In the genomic region with DNA sequence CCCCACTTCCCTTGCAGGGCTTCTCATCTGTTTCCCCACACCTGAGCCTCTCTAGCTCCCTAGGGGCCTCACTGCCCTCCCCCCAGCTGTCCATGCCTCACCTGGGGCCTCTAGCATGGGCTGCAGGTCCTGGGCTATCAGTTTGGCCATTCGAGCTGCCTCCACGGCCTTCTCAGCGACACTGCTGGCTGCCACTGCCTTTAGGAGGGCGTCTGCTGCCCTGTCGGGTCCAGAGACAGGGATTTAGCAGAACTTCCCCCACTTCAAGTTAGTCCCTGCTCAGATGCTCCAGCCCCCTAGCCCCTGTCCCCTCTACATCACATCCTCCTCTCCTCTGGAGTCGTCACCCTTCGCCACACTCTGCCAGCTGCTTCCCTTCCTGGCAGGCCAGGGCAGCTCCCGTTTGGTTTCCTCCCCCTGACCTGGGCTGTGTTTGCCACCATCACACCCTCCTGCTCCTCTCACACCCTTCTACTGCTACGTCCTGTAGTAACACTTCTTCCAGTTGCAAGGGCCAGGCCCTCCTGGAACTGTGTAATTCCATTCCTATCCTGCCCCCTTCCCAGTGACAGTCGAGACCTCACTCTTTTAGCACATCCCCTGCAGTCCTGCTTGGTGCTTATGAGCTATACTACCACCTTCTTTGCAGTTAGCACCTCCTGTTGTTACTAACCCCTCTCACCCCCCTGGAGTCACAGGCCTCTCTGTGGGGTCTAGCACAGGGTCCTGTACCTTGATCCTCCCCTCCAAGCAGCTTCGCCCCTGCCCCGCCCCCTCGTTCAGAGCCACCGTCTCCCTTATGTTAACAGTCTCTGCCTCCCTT, we compare ENCODE assay signal across 19 cellular contexts. TPM values are rescaled to one million over a fixed set of nuclear protein-coding genes. Genes with fewer than 3 reads are reported as not detected.
DNase-seq lines count a peak whose midpoint lies in the region; ATAC-seq and TF ChIP-seq lines count a peak whose summit lies in the region.
"Had no signal": no experiment of that assay in that cellular context is flagged by ENCODE, and none has a peak within 500 bp of the region (broad histone marks: within the 10 kb centered on the region; RNA-seq: fewer than 3 reads in every experiment).

No MANE protein-coding gene starts in this region.

- H3K4me3 Mint-ChIP-seq in type B pancreatic cell, result peak overlapping the region; percentile 21
- H3K4me3 Mint-ChIP-seq: CD8-positive, alpha-beta T cell had no signal

- H3K27ac ChIP-seq in angular gyrus (ENCODE audit: low read depth, low read length) (peak overlapping the region; percentile 65), layer of hippocampus (ENCODE audit: low read depth, low read length) (peak overlapping the region; percentile 8)
- H3K27ac ChIP-seq: A549, SJCRH30, uterus had no signal

- H3K4me1 Mint-ChIP-seq in type B pancreatic cell (ENCODE audit: unreplicated experiment), result peaks cover 21% of the 10 kb centered on the region

- H3K27ac Mint-ChIP-seq in type B pancreatic cell, result no peak overlapping the region
- H3K27ac Mint-ChIP-seq: CD8-positive, alpha-beta T cell had no signal

- DNase-seq in activated effector memory CD4-positive, alpha-beta T cell treated with anti-CD3 and anti-CD28 coated beads, Interleukin-2, amount 50 U/mL, for 16 hours, result peak; percentile 58
- no peak for DNase-seq in activated effector memory CD4-positive, alpha-beta T cell treated with Interleukin-2 at 50 U/mL for 16 hours
- DNase-seq in type B pancreatic cell (ENCODE audit: extremely low spot score, unreplicated experiment) (no peak), NCI-H524 (lab: John Stamatoyannopoulos, UW) (no peak)
- DNase-seq in activated CD4-positive, CD25-positive, alpha-beta regulatory T cell (lab: John Stamatoyannopoulos, UW), result no peak
- DNase-seq: activated CD4-positive, alpha-beta T cell treated with anti-CD3 and anti-CD28 coated beads for 1 hour; activated naive CD4-positive, alpha-beta T cell treated with Interleukin-2 at 50 U/mL for 16 hours; NCI-H146; SJCRH30; stimulated activated naive CD4-positive, alpha-beta T cell had no signal

- H3K27me3 Mint-ChIP-seq in type B pancreatic cell, result peaks cover 54% of the 10 kb centered on the region

- TF ChIP-seq CTCF in type B pancreatic cell (conservative IDR thresholded peaks at IDR 0.05), result no peak

- H3K9me3 Mint-ChIP-seq in type B pancreatic cell, result no peaks in the 10 kb centered on the region
- H3K9me3 Mint-ChIP-seq: CD8-positive, alpha-beta T cell had no signal

- peaks cover 16% of the 10 kb centered on the region for H3K27me3 ChIP-seq in layer of hippocampus (ENCODE audit: control insufficient read depth, insufficient read depth, low read length)
- H3K27me3 ChIP-seq: uterus had no signal

- H3K36me3 Mint-ChIP-seq in type B pancreatic cell, result no peaks in the 10 kb centered on the region

- no peak for ATAC-seq in SK-N-SH treated with all-trans-retinoic acid at 6 μM for 48 hours
- ATAC-seq: A549; CD8-positive, alpha-beta T cell had no signal

TF ChIP-seq in SK-N-SH treated with all-trans-retinoic acid at 6 μM for 48 hours, 23 proteins besides CTCF, POLR2A, EP300 and RAD21:
- TF ChIP-seq, protein P1, sequence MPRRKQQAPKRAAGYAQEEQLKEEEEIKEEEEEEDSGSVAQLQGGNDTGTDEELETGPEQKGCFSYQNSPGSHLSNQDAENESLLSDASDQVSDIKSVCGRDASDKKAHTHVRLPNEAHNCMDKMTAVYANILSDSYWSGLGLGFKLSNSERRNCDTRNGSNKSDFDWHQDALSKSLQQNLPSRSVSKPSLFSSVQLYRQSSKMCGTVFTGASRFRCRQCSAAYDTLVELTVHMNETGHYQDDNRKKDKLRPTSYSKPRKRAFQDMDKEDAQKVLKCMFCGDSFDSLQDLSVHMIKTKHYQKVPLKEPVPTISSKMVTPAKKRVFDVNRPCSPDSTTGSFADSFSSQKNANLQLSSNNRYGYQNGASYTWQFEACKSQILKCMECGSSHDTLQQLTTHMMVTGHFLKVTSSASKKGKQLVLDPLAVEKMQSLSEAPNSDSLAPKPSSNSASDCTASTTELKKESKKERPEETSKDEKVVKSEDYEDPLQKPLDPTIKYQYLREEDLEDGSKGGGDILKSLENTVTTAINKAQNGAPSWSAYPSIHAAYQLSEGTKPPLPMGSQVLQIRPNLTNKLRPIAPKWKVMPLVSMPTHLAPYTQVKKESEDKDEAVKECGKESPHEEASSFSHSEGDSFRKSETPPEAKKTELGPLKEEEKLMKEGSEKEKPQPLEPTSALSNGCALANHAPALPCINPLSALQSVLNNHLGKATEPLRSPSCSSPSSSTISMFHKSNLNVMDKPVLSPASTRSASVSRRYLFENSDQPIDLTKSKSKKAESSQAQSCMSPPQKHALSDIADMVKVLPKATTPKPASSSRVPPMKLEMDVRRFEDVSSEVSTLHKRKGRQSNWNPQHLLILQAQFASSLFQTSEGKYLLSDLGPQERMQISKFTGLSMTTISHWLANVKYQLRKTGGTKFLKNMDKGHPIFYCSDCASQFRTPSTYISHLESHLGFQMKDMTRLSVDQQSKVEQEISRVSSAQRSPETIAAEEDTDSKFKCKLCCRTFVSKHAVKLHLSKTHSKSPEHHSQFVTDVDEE (CRISPR knock-in tag; IDR thresholded peaks at IDR 0.05), result no peak
- TF ChIP-seq, protein P2, sequence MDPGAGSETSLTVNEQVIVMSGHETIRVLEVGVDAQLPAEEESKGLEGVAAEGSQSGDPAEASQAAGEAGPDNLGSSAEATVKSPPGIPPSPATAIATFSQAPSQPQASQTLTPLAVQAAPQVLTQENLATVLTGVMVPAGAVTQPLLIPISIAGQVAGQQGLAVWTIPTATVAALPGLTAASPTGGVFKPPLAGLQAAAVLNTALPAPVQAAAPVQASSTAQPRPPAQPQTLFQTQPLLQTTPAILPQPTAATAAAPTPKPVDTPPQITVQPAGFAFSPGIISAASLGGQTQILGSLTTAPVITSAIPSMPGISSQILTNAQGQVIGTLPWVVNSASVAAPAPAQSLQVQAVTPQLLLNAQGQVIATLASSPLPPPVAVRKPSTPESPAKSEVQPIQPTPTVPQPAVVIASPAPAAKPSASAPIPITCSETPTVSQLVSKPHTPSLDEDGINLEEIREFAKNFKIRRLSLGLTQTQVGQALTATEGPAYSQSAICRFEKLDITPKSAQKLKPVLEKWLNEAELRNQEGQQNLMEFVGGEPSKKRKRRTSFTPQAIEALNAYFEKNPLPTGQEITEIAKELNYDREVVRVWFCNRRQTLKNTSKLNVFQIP (CRISPR knock-in tag; IDR thresholded peaks at IDR 0.05; ENCODE audit: borderline replicate concordance, low read depth), result no peak
- TF ChIP-seq RARB (CRISPR knock-in tag; IDR thresholded peaks at IDR 0.05), result no peak
- TF ChIP-seq ESRRG (CRISPR knock-in tag; IDR thresholded peaks at IDR 0.05), result no peak
- TF ChIP-seq ISL1 (CRISPR knock-in tag; IDR thresholded peaks at IDR 0.05), result no peak
- no peak for TF ChIP-seq ZNF70 (CRISPR knock-in tag; IDR thresholded peaks at IDR 0.05)
- TF ChIP-seq ZNF565 (CRISPR knock-in tag; conservative IDR thresholded peaks at IDR 0.05; ENCODE audit: low read depth), result no peak
- TF ChIP-seq ZFP30 (CRISPR knock-in tag; IDR thresholded peaks at IDR 0.05), result no peak
- TF ChIP-seq ZC3H10 (CRISPR knock-in tag; IDR thresholded peaks at IDR 0.05), result no peak
- TF ChIP-seq ARNTL (CRISPR knock-in tag; IDR thresholded peaks at IDR 0.05; ENCODE audit: borderline replicate concordance, low read depth), result no peak
- TF ChIP-seq OSR1 (CRISPR knock-in tag; IDR thresholded peaks at IDR 0.05), result no peak
- TF ChIP-seq, protein P3, sequence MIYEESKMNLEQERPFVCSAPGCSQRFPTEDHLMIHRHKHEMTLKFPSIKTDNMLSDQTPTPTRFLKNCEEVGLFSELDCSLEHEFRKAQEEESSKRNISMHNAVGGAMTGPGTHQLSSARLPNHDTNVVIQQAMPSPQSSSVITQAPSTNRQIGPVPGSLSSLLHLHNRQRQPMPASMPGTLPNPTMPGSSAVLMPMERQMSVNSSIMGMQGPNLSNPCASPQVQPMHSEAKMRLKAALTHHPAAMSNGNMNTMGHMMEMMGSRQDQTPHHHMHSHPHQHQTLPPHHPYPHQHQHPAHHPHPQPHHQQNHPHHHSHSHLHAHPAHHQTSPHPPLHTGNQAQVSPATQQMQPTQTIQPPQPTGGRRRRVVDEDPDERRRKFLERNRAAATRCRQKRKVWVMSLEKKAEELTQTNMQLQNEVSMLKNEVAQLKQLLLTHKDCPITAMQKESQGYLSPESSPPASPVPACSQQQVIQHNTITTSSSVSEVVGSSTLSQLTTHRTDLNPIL (CRISPR knock-in tag; IDR thresholded peaks at IDR 0.05; ENCODE audit: low read depth), result no peak

RNA-seq across cellular contexts. Expression of a gene that starts 4.3 kb away (rescaled TPM):
- 156 and 170 TPM in 2 replicates for total RNA-seq in type B pancreatic cell (ENCODE audit: low replicate concordance)
- total RNA-seq: SJCRH30 had no signal

RNA-seq across cellular contexts. Expression of a gene that starts 6.7 kb away (rescaled TPM):
- total RNA-seq in type B pancreatic cell (ENCODE audit: low replicate concordance), result 0.33 and 8.3 TPM in 2 replicates
- total RNA-seq: CD8-positive, alpha-beta T cell; lung microvascular endothelial cell; NCI-H460; renal cortical epithelial cell had no signal

RNA-seq across cellular contexts. Expression of a gene that starts 15.8 kb away (rescaled TPM):
- 14.3 and 16.4 TPM in 2 replicates for total RNA-seq in type B pancreatic cell (ENCODE audit: low replicate concordance)

RNA-seq across cellular contexts. Expression of a gene that starts 20.3 kb away (rescaled TPM):
- total RNA-seq in type B pancreatic cell (ENCODE audit: low replicate concordance), result 5.6 and 11.1 TPM in 2 replicates
